ENCODE assay signal across 16 cellular contexts in genomic region chr3:71456826-71457225, GRCh38.
DNase-seq lines count a peak whose midpoint lies in the region; ATAC-seq and TF ChIP-seq lines count a peak whose summit lies in the region.
"Had no signal": no experiment of that assay in that cellular context is flagged by ENCODE, and none has a peak within 500 bp of the region (broad histone marks: within the 10 kb centered on the region; RNA-seq: fewer than 3 reads in every experiment).

No MANE protein-coding gene starts in this region.

- H3K4me3 Mint-ChIP-seq in activated T-cell treated with anti-CD3 and anti-CD28 coated beads, Interleukin-2, amount 50 U/mL, for 72 hours = peak overlapping the region; percentile 82 to 86
- peak overlapping the region; percentile 87 for H3K4me3 Mint-ChIP-seq in T-helper 17 cell
- H3K4me3 Mint-ChIP-seq in stimulated activated naive CD8-positive, alpha-beta T cell treated with anti-CD3 and anti-CD28 coated beads, Interleukin-15, amount 100 ng/mL, for 72 hours = peak overlapping the region; percentile 49 to 81

- H3K27me3 ChIP-seq in effector memory CD4-positive, alpha-beta T cell (replicated peaks; ENCODE audit: control insufficient read depth, insufficient read depth, low read length, poor library complexity, severe bottlenecking) = no peaks in the 10 kb centered on the region
- H3K27me3 ChIP-seq: esophagus squamous epithelium, ovary had no signal

- H3K9me3 ChIP-seq in T-helper 17 cell (ENCODE audit: control insufficient read depth, low read length, poor library complexity, severe bottlenecking) = no peaks in the 10 kb centered on the region
- H3K9me3 ChIP-seq in effector memory CD4-positive, alpha-beta T cell (ENCODE audit: control insufficient read depth, low read length) = no peaks in the 10 kb centered on the region
- H3K9me3 ChIP-seq: esophagus squamous epithelium, ovary had no signal

- in situ Hi-C loops in GM13976 (cut with MboI; ENCODE audit: low sequenced_read_pairs, unreplicated experiment) = no loop called here

- no peak for DNase-seq in activated T-cell treated with anti-CD3 and anti-CD28 coated beads, Interleukin-2, amount 50 U/mL, for 72 hours
- no peak for DNase-seq in activated T-cell treated with anti-CD3 and anti-CD28 coated beads for 4 hours
- no peak for DNase-seq in T-helper 17 cell
- no peak for DNase-seq in effector memory CD4-positive, alpha-beta T cell
- no peak for DNase-seq in stimulated activated naive CD8-positive, alpha-beta T cell treated with anti-CD3 and anti-CD28 coated beads, Interleukin-15, amount 100 ng/mL, for 72 hours
- no peak for DNase-seq in NCI-H146 (lab: John Stamatoyannopoulos, UW)
- DNase-seq in GM13976 (ENCODE audit: low spot score) = no peak
- DNase-seq: esophagus squamous epithelium, H7, kidney glomerular epithelial cell, NCI-H2081, NCI-H524, ovary, PC-9 had no signal

- peak overlapping the region; percentile 70 for H3K27ac ChIP-seq in effector memory CD4-positive, alpha-beta T cell (ENCODE audit: insufficient read depth, low read length, poor library complexity, severe bottlenecking)
- H3K27ac ChIP-seq: esophagus squamous epithelium, ovary, PC-9 had no signal

- no peaks in the 10 kb centered on the region for H3K27me3 Mint-ChIP-seq in activated T-cell treated with anti-CD3 and anti-CD28 coated beads, Interleukin-2, amount 50 U/mL, for 72 hours (ENCODE audit: low read depth)
- H3K27me3 Mint-ChIP-seq in T-helper 17 cell = no peaks in the 10 kb centered on the region
- H3K27me3 Mint-ChIP-seq in stimulated activated naive CD8-positive, alpha-beta T cell treated with anti-CD3 and anti-CD28 coated beads, Interleukin-15, amount 100 ng/mL, for 72 hours = no peaks in the 10 kb centered on the region
- H3K27me3 Mint-ChIP-seq: dendritic cell treated with granulocyte-macrophage colony-stimulating factor and Interleukin-4, amounts not matched to agents 40 ng/mL and 50 ng/mL, for 4 days had no signal

- H3K4me3 ChIP-seq in effector memory CD4-positive, alpha-beta T cell (ENCODE audit: insufficient read depth, low read depth, low read length, poor library complexity, severe bottlenecking) = peak overlapping the region; percentile 39
- H3K4me3 ChIP-seq: ovary, PC-9 had no signal

- H3K4me1 ChIP-seq in effector memory CD4-positive, alpha-beta T cell (ENCODE audit: control insufficient read depth, insufficient read depth, low read length, poor library complexity, severe bottlenecking) = peaks cover 68% of the 10 kb centered on the region

- peaks cover 2 to 8% of the 10 kb centered on the region in 2 donors for H3K36me3 Mint-ChIP-seq in activated T-cell treated with anti-CD3 and anti-CD28 coated beads, Interleukin-2, amount 50 U/mL, for 72 hours (ENCODE audit: insufficient read depth in 2 of 2)
- peaks cover 2% of the 10 kb centered on the region for H3K36me3 Mint-ChIP-seq in T-helper 17 cell (ENCODE audit: low read depth)

- peak; percentile 39 to 52 for ATAC-seq in activated T-cell treated with anti-CD3 and anti-CD28 coated beads, Interleukin-2, amount 50 U/mL, for 72 hours (replicated peaks in 1 of 2)
- ATAC-seq in T-helper 17 cell = no peak
- peak; percentile 52 for ATAC-seq in stimulated activated naive CD8-positive, alpha-beta T cell treated with anti-CD3 and anti-CD28 coated beads, Interleukin-15, amount 100 ng/mL, for 72 hours
- ATAC-seq in HG03159 (IDR thresholded peaks at IDR 0.05; ENCODE audit: unreplicated experiment) = no peak

- TF ChIP-seq CTCF in GM13976 (IDR thresholded peaks at IDR 0.05; ENCODE audit: borderline replicate concordance, control extremely low read depth, extremely low read depth, insufficient read depth, missing control alignments) = no peak

- no peaks in the 10 kb centered on the region for H3K9me3 Mint-ChIP-seq in activated T-cell treated with anti-CD3 and anti-CD28 coated beads, Interleukin-2, amount 50 U/mL, for 72 hours
- no peaks in the 10 kb centered on the region for H3K9me3 Mint-ChIP-seq in stimulated activated naive CD8-positive, alpha-beta T cell treated with anti-CD3 and anti-CD28 coated beads, Interleukin-15, amount 100 ng/mL, for 72 hours
- H3K9me3 Mint-ChIP-seq: dendritic cell treated with granulocyte-macrophage colony-stimulating factor and Interleukin-4, amounts not matched to agents 40 ng/mL and 50 ng/mL, for 4 days had no signal

- no peaks in the 10 kb centered on the region for H3K36me3 ChIP-seq in effector memory CD4-positive, alpha-beta T cell (ENCODE audit: control insufficient read depth, insufficient read depth, low read length)
- H3K36me3 ChIP-seq: esophagus squamous epithelium, ovary had no signal

- peak overlapping the region; percentile 88 for H3K27ac Mint-ChIP-seq in activated T-cell treated with anti-CD3 and anti-CD28 coated beads, Interleukin-2, amount 50 U/mL, for 72 hours
- peak overlapping the region; percentile 95 for H3K27ac Mint-ChIP-seq in T-helper 17 cell
- peak overlapping the region; percentile 35 to 65 for H3K27ac Mint-ChIP-seq in stimulated activated naive CD8-positive, alpha-beta T cell treated with anti-CD3 and anti-CD28 coated beads, Interleukin-15, amount 100 ng/mL, for 72 hours

- peaks cover 100% of the 10 kb centered on the region for H3K4me1 Mint-ChIP-seq in activated T-cell treated with anti-CD3 and anti-CD28 coated beads, Interleukin-2, amount 50 U/mL, for 72 hours (ENCODE audit: low read depth)
- peaks cover 63% of the 10 kb centered on the region for H3K4me1 Mint-ChIP-seq in T-helper 17 cell
- H3K4me1 Mint-ChIP-seq in stimulated activated naive CD8-positive, alpha-beta T cell treated with anti-CD3 and anti-CD28 coated beads, Interleukin-15, amount 100 ng/mL, for 72 hours = peaks cover 92% of the 10 kb centered on the region

Comparison
In these comparisons a context has a peak if more than half of its experiments do, and no peak if none do; other contexts are left out.
1. ATAC-seq: peak in activated T-cell treated with anti-CD3 and anti-CD28 coated beads, Interleukin-2, amount 50 U/mL, for 72 hours (2 of 2) and stimulated activated naive CD8-positive, alpha-beta T cell treated with anti-CD3 and anti-CD28 coated beads, Interleukin-15, amount 100 ng/mL, for 72 hours (single experiment); none in T-helper 17 cell (single experiment) and HG03159 (single experiment).
2. Peak in every context shown above with its lines, with median percentiles within 50 percentile points of each other: H3K27ac Mint-ChIP-seq and H3K4me3 Mint-ChIP-seq.